In the genomic region with DNA sequence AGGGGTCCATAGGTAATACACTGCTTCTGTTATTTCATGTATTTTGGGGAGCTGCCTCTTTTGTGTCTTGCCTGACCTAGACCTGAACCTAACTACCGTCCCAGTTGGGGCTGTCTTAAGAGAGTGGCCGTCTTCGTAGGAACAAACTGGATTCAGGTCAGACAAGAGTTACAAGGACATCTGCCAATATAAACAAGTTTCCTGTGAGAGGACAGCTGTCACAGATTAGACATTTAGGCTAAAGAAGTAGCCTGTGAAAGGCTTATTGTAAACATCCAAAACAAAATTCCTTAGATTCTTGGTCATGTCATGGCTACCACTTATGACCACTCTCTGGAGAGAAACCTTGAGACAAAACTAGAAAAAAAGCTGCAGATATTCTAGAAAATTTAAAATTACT, we compare ENCODE assay signal across 17 cellular contexts.
"Had no signal": no experiment of that assay in that cellular context is flagged by ENCODE, and none has a peak within 500 bp of the region (broad histone marks: within the 10 kb centered on the region; RNA-seq: fewer than 3 reads in every experiment).

No MANE protein-coding gene starts in this region.

- H3K27me3 ChIP-seq: body of pancreas, gastrocnemius medialis, heart left ventricle, pancreas, thyroid gland had no signal

- H3K4me3 Mint-ChIP-seq: activated naive CD4-positive, alpha-beta T cell treated with anti-CD3 and anti-CD28 coated beads, Interleukin-2, amount 50 U/mL, for 24 hours; activated T-cell treated with anti-CD3 and anti-CD28 coated beads, Interleukin-2, amount 50 U/mL, for 4 hours; central memory CD8-positive, alpha-beta T cell; dendritic cell treated with granulocyte-macrophage colony-stimulating factor and Interleukin-4, amounts not matched to agents 40 ng/mL and 50 ng/mL, for 4 days; naive B cell; stimulated activated effector memory CD8-positive, alpha-beta T cell treated with anti-CD3 and anti-CD28 coated beads, Interleukin-12 subunit alpha, Interleukin-12 subunit beta, amount 100 ng/mL, for 72 hours had no signal

- H3K4me3 ChIP-seq: body of pancreas, gastrocnemius medialis, heart left ventricle, lower lobe of right lung, pancreas, thyroid gland had no signal

- H3K27ac ChIP-seq: body of pancreas, gastrocnemius medialis, heart left ventricle, lower lobe of right lung, pancreas, thyroid gland had no signal

- H3K36me3 ChIP-seq: gastrocnemius medialis, heart left ventricle, lower lobe of right lung, pancreas, thyroid gland had no signal

- ATAC-seq: activated CD4-positive, CD25-positive, alpha-beta regulatory T cell treated with anti-CD3 and anti-CD28 coated beads, Interleukin-2, amount 50 U/mL, for 24 hours; activated T-cell treated with anti-CD3 and anti-CD28 coated beads, Interleukin-2, amount 50 U/mL, for 4 hours; body of pancreas; gastrocnemius medialis; heart left ventricle; lower lobe of right lung; pancreas; stimulated activated effector memory CD8-positive, alpha-beta T cell treated with anti-CD3 and anti-CD28 coated beads, Interleukin-12 subunit alpha, Interleukin-12 subunit beta, amount 100 ng/mL, for 72 hours had no signal

- DNase-seq: activated CD4-positive, alpha-beta T cell treated with anti-CD3 and anti-CD28 coated beads, Interleukin-2, amount 50 U/mL, for 48 hours; activated effector memory CD4-positive, alpha-beta T cell treated with Interleukin-2 at 50 U/mL for 16 hours; activated T-cell treated with anti-CD3 and anti-CD28 coated beads, Interleukin-2, amount 50 U/mL, for 4 hours; body of pancreas; effector memory CD4-positive, alpha-beta T cell; gastrocnemius medialis; heart left ventricle; lower lobe of right lung; naive B cell; pancreas; T-helper 9 cell; thyroid gland had no signal

- H3K4me1 ChIP-seq: gastrocnemius medialis, heart left ventricle, lower lobe of right lung, pancreas had no signal

- H3K27me3 Mint-ChIP-seq: activated naive CD4-positive, alpha-beta T cell treated with anti-CD3 and anti-CD28 coated beads, Interleukin-2, amount 50 U/mL, for 24 hours; central memory CD8-positive, alpha-beta T cell; dendritic cell treated with granulocyte-macrophage colony-stimulating factor and Interleukin-4, amounts not matched to agents 40 ng/mL and 50 ng/mL, for 4 days; naive B cell had no signal

- H3K9me3 ChIP-seq: body of pancreas, gastrocnemius medialis, heart left ventricle, lower lobe of right lung, pancreas, thyroid gland had no signal

- H3K36me3 Mint-ChIP-seq: activated naive CD4-positive, alpha-beta T cell treated with anti-CD3 and anti-CD28 coated beads, Interleukin-2, amount 50 U/mL, for 24 hours; naive B cell; stimulated activated effector memory CD8-positive, alpha-beta T cell treated with anti-CD3 and anti-CD28 coated beads, Interleukin-12 subunit alpha, Interleukin-12 subunit beta, amount 100 ng/mL, for 72 hours had no signal

- H3K27ac Mint-ChIP-seq: activated naive CD4-positive, alpha-beta T cell treated with anti-CD3 and anti-CD28 coated beads, Interleukin-2, amount 50 U/mL, for 24 hours; dendritic cell treated with granulocyte-macrophage colony-stimulating factor and Interleukin-4, amounts not matched to agents 40 ng/mL and 50 ng/mL, for 4 days; stimulated activated effector memory CD8-positive, alpha-beta T cell treated with anti-CD3 and anti-CD28 coated beads, Interleukin-12 subunit alpha, Interleukin-12 subunit beta, amount 100 ng/mL, for 72 hours had no signal

- H3K4me1 Mint-ChIP-seq: activated naive CD4-positive, alpha-beta T cell treated with anti-CD3 and anti-CD28 coated beads, Interleukin-2, amount 50 U/mL, for 24 hours; central memory CD8-positive, alpha-beta T cell; naive B cell; stimulated activated effector memory CD8-positive, alpha-beta T cell treated with anti-CD3 and anti-CD28 coated beads, Interleukin-12 subunit alpha, Interleukin-12 subunit beta, amount 100 ng/mL, for 72 hours had no signal

- H3K9me3 Mint-ChIP-seq: dendritic cell treated with granulocyte-macrophage colony-stimulating factor and Interleukin-4, amounts not matched to agents 40 ng/mL and 50 ng/mL, for 4 days had no signal
